15 cellular contexts compared by ENCODE assay signal in genomic region chr12:19485240-19485639, GRCh38. TPM values are rescaled to one million over a fixed set of nuclear protein-coding genes. Genes with fewer than 3 reads are reported as not detected.
DNase-seq lines count a peak whose midpoint lies in the region; ATAC-seq and TF ChIP-seq lines count a peak whose summit lies in the region.
"Had no signal": no experiment of that assay in that cellular context is flagged by ENCODE, and none has a peak within 500 bp of the region (broad histone marks: within the 10 kb centered on the region; RNA-seq: fewer than 3 reads in every experiment).

No MANE protein-coding gene starts in this region.

- CTCF ChIA-PET in activated naive CD4-positive, alpha-beta T cell treated with anti-CD3 and anti-CD28 coated beads for 36 hours (lab: Charles Lee): no interaction called here
- CTCF ChIA-PET in activated CD4-positive, alpha-beta memory T cell treated with anti-CD3 and anti-CD28 coated beads, Interleukin-2, amount 10 ng/mL, durations not matched to agents 7 days and 5 days (lab: Charles Lee): no interaction called here

- H3K9me3 Mint-ChIP-seq in activated naive CD4-positive, alpha-beta T cell treated with anti-CD3 and anti-CD28 coated beads for 36 hours: peaks cover 4% of the 10 kb centered on the region
- peaks cover 5% of the 10 kb centered on the region for H3K9me3 Mint-ChIP-seq in activated CD4-positive, alpha-beta memory T cell treated with anti-CD3 and anti-CD28 coated beads, Interleukin-2, amount 10 ng/mL, durations not matched to agents 7 days and 5 days
- H3K9me3 Mint-ChIP-seq in effector memory CD8-positive, alpha-beta T cell: no peaks in the 10 kb centered on the region
- H3K9me3 Mint-ChIP-seq in progenitor cell of endocrine pancreas (ENCODE audit: low read depth): peaks cover 10% of the 10 kb centered on the region

- no peak overlapping the region for H3K4me3 Mint-ChIP-seq in activated naive CD4-positive, alpha-beta T cell treated with anti-CD3 and anti-CD28 coated beads for 36 hours
- no peak overlapping the region for H3K4me3 Mint-ChIP-seq in activated CD4-positive, alpha-beta memory T cell treated with anti-CD3 and anti-CD28 coated beads, Interleukin-2, amount 10 ng/mL, durations not matched to agents 7 days and 5 days
- peak overlapping the region; percentile 16 to 21 for H3K4me3 Mint-ChIP-seq in effector memory CD8-positive, alpha-beta T cell
- H3K4me3 Mint-ChIP-seq in progenitor cell of endocrine pancreas (ENCODE audit: low read depth): no peak overlapping the region
- H3K4me3 Mint-ChIP-seq: brain had no signal

- H3K27ac Mint-ChIP-seq in activated naive CD4-positive, alpha-beta T cell treated with anti-CD3 and anti-CD28 coated beads for 36 hours: peak overlapping the region; percentile 67
- H3K27ac Mint-ChIP-seq in activated CD4-positive, alpha-beta memory T cell treated with anti-CD3 and anti-CD28 coated beads, Interleukin-2, amount 10 ng/mL, durations not matched to agents 7 days and 5 days: peak overlapping the region; percentile 29
- H3K27ac Mint-ChIP-seq in effector memory CD8-positive, alpha-beta T cell: peak overlapping the region; percentile 69 to 91
- H3K27ac Mint-ChIP-seq in progenitor cell of endocrine pancreas: peak overlapping the region; percentile 27

- peaks cover 44% of the 10 kb centered on the region for H3K36me3 Mint-ChIP-seq in activated naive CD4-positive, alpha-beta T cell treated with anti-CD3 and anti-CD28 coated beads for 36 hours (ENCODE audit: low read depth)
- H3K36me3 Mint-ChIP-seq in activated CD4-positive, alpha-beta memory T cell treated with anti-CD3 and anti-CD28 coated beads, Interleukin-2, amount 10 ng/mL, durations not matched to agents 7 days and 5 days (ENCODE audit: low read depth): peaks cover 61% of the 10 kb centered on the region
- H3K36me3 Mint-ChIP-seq in effector memory CD8-positive, alpha-beta T cell (ENCODE audit: insufficient read depth): peaks cover 27% of the 10 kb centered on the region
- H3K36me3 Mint-ChIP-seq in progenitor cell of endocrine pancreas (ENCODE audit: insufficient read depth): peaks cover 56% of the 10 kb centered on the region

- H3K4me1 Mint-ChIP-seq in activated naive CD4-positive, alpha-beta T cell treated with anti-CD3 and anti-CD28 coated beads for 36 hours (ENCODE audit: low read depth): peaks cover 56% of the 10 kb centered on the region
- peaks cover 52% of the 10 kb centered on the region for H3K4me1 Mint-ChIP-seq in activated CD4-positive, alpha-beta memory T cell treated with anti-CD3 and anti-CD28 coated beads, Interleukin-2, amount 10 ng/mL, durations not matched to agents 7 days and 5 days
- H3K4me1 Mint-ChIP-seq in effector memory CD8-positive, alpha-beta T cell (ENCODE audit: low read depth in 2 of 2): peaks cover 45 to 65% of the 10 kb centered on the region in 2 donors
- peaks cover 11% of the 10 kb centered on the region for H3K4me1 Mint-ChIP-seq in progenitor cell of endocrine pancreas (ENCODE audit: low read depth)

- no peak for ATAC-seq in effector memory CD8-positive, alpha-beta T cell (replicated peaks)

- no peak for TF ChIP-seq CTCF in progenitor cell of endocrine pancreas (IDR thresholded peaks at IDR 0.05; ENCODE audit: unreplicated experiment)

- intact Hi-C loops in activated naive CD4-positive, alpha-beta T cell treated with anti-CD3 and anti-CD28 coated beads for 36 hours (cut with micrococcal nuclease): no loop called here

- no peak for DNase-seq in activated naive CD4-positive, alpha-beta T cell treated with anti-CD3 and anti-CD28 coated beads for 36 hours
- DNase-seq in activated naive CD4-positive, alpha-beta T cell (lab: John Stamatoyannopoulos, UW): no peak
- no peak for DNase-seq in activated CD4-positive, alpha-beta memory T cell treated with anti-CD3 and anti-CD28 coated beads, Interleukin-2, amount 10 ng/mL, durations not matched to agents 7 days and 5 days
- no peak for DNase-seq in effector memory CD8-positive, alpha-beta T cell
- no peak for DNase-seq in progenitor cell of endocrine pancreas (ENCODE audit: low spot score, unreplicated experiment)
- DNase-seq in ureter (ENCODE audit: low spot score): no peak
- no peak for DNase-seq in effector CD8-positive, alpha-beta T cell (lab: John Stamatoyannopoulos, UW)
- DNase-seq in NCI-H1694 treated with DMSO at 0.1 percent for 48 hours (lab: John Stamatoyannopoulos, UW): no peak
- DNase-seq: ACHN; NCI-H1105 treated with DMSO at 0.1 percent for 48 hours; Peyer's patch; SJCRH30; stimulated activated CD8-positive, alpha-beta memory T cell treated with anti-CD3 and anti-CD28 coated beads, Interleukin-4, amount 100 ng/mL, for 48 hours; WERI-Rb-1 had no signal

- no peaks in the 10 kb centered on the region for H3K27me3 Mint-ChIP-seq in activated naive CD4-positive, alpha-beta T cell treated with anti-CD3 and anti-CD28 coated beads for 36 hours (ENCODE audit: low read depth)
- no peaks in the 10 kb centered on the region for H3K27me3 Mint-ChIP-seq in activated CD4-positive, alpha-beta memory T cell treated with anti-CD3 and anti-CD28 coated beads, Interleukin-2, amount 10 ng/mL, durations not matched to agents 7 days and 5 days
- no peaks in the 10 kb centered on the region for H3K27me3 Mint-ChIP-seq in effector memory CD8-positive, alpha-beta T cell
- H3K27me3 Mint-ChIP-seq in progenitor cell of endocrine pancreas: no peaks in the 10 kb centered on the region
- H3K27me3 Mint-ChIP-seq: brain had no signal

- POLR2A ChIA-PET in activated CD4-positive, alpha-beta memory T cell treated with anti-CD3 and anti-CD28 coated beads, Interleukin-2, amount 10 ng/mL, durations not matched to agents 7 days and 5 days (lab: Charles Lee): no interaction called here

RNA-seq across cellular contexts. Expression of gene AEBP2, which starts 45.9 kb away (rescaled TPM):
- 10 to 100 TPM; 32.4 to 35.2 TPM for total RNA-seq in activated naive CD4-positive, alpha-beta T cell treated with anti-CD3 and anti-CD28 coated beads for 36 hours
- total RNA-seq in activated CD4-positive, alpha-beta memory T cell treated with anti-CD3 and anti-CD28 coated beads, Interleukin-2, amount 10 ng/mL, durations not matched to agents 7 days and 5 days: 10 to 100 TPM; 48.8 to 50.6 TPM
- 64.9 and 68.5 TPM in 2 replicates for total RNA-seq in progenitor cell of endocrine pancreas
- total RNA-seq in ureter: 67.1 TPM

Comparison
In these comparisons a context has a peak if more than half of its experiments do, and no peak if none do; other contexts are left out.
1. H3K27ac Mint-ChIP-seq: peak in every context shown above with its lines; median percentile 80 in effector memory CD8-positive, alpha-beta T cell; 67 in activated naive CD4-positive, alpha-beta T cell treated with anti-CD3 and anti-CD28 coated beads for 36 hours; 29 in activated CD4-positive, alpha-beta memory T cell treated with anti-CD3 and anti-CD28 coated beads, Interleukin-2, amount 10 ng/mL, durations not matched to agents 7 days and 5 days; 27 in progenitor cell of endocrine pancreas.
2. H3K4me3 Mint-ChIP-seq: peak in effector memory CD8-positive, alpha-beta T cell (2 of 2); none in activated naive CD4-positive, alpha-beta T cell treated with anti-CD3 and anti-CD28 coated beads for 36 hours (single experiment), activated CD4-positive, alpha-beta memory T cell treated with anti-CD3 and anti-CD28 coated beads, Interleukin-2, amount 10 ng/mL, durations not matched to agents 7 days and 5 days (single experiment) and progenitor cell of endocrine pancreas (single experiment).